ENCODE assay signal across 7 cellular contexts in the genomic region with DNA sequence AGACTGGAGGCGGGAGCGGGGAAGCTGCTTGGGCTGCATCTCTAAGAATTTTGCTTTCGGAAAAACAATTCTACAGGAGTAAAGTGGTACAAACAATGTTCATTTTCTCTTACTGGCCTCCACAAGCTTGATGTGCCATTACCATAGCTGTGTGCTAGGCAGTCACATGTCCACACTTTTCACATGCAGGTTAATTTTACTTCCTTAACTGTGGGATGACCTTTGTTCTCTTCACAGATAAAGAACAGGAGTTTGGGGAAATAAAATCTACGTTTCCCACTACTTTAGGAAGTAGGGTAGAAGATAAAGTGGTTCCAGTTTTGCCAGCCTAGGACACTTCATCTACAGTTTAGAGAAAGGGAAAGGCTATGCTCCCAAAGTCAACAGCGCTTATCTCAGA.
"Had no signal": no experiment of that assay in that cellular context is flagged by ENCODE, and none has a peak within 500 bp of the region (broad histone marks: within the 10 kb centered on the region; RNA-seq: fewer than 3 reads in every experiment).

No MANE protein-coding gene starts in this region.

- H2AFZ ChIP-seq: GM23338 had no signal

- DNase-seq: H9, HCEC 1CT had no signal

- H3K27ac ChIP-seq: HL-60 had no signal

- FAIRE-seq: H1, H54, HepG2 had no signal

- ATAC-seq: GM23338, HepG2 had no signal

- H3K4me3 ChIP-seq: GM23338 had no signal

- H3K4me2 ChIP-seq: GM23338 had no signal
